In the genomic region with DNA sequence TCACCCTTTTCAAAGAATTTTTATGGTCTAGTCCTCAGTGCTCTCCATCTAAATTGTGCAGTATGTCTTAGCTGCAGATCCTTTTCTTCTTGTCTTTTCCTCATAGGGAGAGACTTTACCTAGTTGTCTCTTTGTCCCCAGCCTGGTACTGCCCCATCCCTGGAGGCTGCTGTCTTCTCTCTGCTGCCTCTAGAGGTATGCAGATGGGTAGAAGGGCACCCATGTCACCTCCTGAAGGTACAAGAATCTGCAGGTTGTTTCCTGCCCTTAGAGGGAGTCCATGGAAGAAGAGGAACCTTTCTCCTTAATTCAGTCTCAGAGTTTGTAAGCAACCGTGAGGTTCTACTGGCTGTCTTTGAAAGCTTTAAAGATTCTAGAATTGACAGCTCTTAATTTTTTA, we compare ENCODE assay signal across 1 cellular context.
TF ChIP-seq lines count a peak whose summit lies in the region.

No MANE protein-coding gene starts in this region.

TF ChIP-seq in HepG2, 621 proteins besides CTCF, POLR2A, EP300 and RAD21:
- no peak for TF ChIP-seq ZNF615 (CRISPR knock-in tag; IDR thresholded peaks at IDR 0.05; ENCODE audit: borderline replicate concordance)
- no peak for TF ChIP-seq PCBP2 (optimal IDR thresholded peaks at IDR 0.05; ENCODE audit: low read depth, low read length, poor library complexity, severe bottlenecking)
- TF ChIP-seq CCDC6 (CRISPR knock-in tag; IDR thresholded peaks at IDR 0.05) = no peak
- no peak for TF ChIP-seq SKIL (CRISPR knock-in tag; IDR thresholded peaks at IDR 0.05; ENCODE audit: borderline replicate concordance)
- no peak for TF ChIP-seq RBM22 (optimal IDR thresholded peaks at IDR 0.05; ENCODE audit: low read length)
- no peak for TF ChIP-seq MEIS2 (CRISPR knock-in tag; IDR thresholded peaks at IDR 0.05)
- no peak for TF ChIP-seq ZNF746 (CRISPR knock-in tag; IDR thresholded peaks at IDR 0.05)
- TF ChIP-seq SETDB1 (CRISPR knock-in tag; IDR thresholded peaks at IDR 0.05; ENCODE audit: borderline replicate concordance) = no peak
- no peak for TF ChIP-seq ZSCAN20 (CRISPR knock-in tag; IDR thresholded peaks at IDR 0.05; ENCODE audit: borderline replicate concordance)
- no peak for TF ChIP-seq HMG20B (CRISPR knock-in tag; conservative IDR thresholded peaks at IDR 0.05)
- no peak for TF ChIP-seq KLF13 (CRISPR knock-in tag; IDR thresholded peaks at IDR 0.05)
- TF ChIP-seq MEIS1 (CRISPR knock-in tag; IDR thresholded peaks at IDR 0.05; ENCODE audit: borderline replicate concordance) = no peak
- no peak for TF ChIP-seq SMARCE1 (IDR thresholded peaks at IDR 0.05; ENCODE audit: borderline replicate concordance)
- no peak for TF ChIP-seq ZNF484 (CRISPR knock-in tag; IDR thresholded peaks at IDR 0.05; ENCODE audit: borderline replicate concordance, low read depth)
- TF ChIP-seq HCFC1 (IDR thresholded peaks at IDR 0.05; ENCODE audit: low read depth, low read length) = no peak
